ENCODE assay signal across 14 cellular contexts in the genomic region with DNA sequence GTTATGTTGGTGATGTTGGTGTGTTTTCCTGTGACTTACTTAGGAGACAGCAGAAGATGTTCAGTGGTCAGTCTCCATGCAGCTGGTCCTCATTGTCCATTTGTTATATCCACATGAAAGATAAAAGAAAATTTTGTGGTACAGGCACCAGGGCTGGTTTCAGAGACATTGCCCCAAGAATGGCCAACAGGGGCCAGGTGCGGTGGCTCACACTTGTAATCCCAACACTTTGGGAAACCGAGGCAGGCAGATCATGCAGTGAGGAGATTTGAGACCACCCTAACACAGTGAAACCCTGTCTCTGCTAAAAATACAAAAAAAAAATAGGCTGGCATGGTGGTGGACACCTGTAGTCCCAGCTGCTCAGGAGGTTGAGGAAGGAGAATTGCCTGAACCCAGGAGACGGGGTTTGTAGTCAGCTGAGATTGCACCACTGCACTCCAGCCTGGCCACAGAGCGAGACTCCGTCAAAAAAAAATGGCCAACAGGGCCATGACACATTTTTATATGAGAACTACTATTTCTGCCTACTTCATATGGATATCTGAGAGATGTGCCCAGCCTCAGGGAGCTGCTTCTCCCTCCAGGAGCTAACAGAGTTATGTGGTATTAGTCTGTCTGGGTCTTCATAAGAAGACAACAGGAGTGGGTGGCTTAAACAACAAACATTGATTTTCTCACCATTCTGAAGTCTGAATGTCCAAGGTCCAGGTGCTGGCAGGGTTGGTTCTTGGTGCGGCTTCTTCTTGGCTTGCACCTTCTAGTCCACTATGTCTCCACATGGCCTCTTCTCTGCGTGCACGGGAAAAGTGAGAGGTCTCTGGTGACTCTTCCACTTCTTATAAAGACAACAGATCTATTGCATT.
"Had no signal": no experiment of that assay in that cellular context is flagged by ENCODE, and none has a peak within 500 bp of the region (broad histone marks: within the 10 kb centered on the region; RNA-seq: fewer than 3 reads in every experiment).

No MANE protein-coding gene starts in this region.

- H3K9me3 ChIP-seq: adrenal gland, esophagus muscularis mucosa, left ventricle myocardium inferior, pancreas, tibial artery, uterus had no signal

- H3K4me3 Mint-ChIP-seq: activated CD8-positive, alpha-beta T cell treated with anti-CD3 and anti-CD28 coated beads, Interleukin-2, amount 10 ng/mL, durations not matched to agents 7 days and 5 days; activated naive CD4-positive, alpha-beta T cell treated with anti-CD3 and anti-CD28 coated beads, Interleukin-2, amount 50 U/mL, for 24 hours; nephron progenitor cell; T-helper 17 cell had no signal

- H3K27ac ChIP-seq: adrenal gland, esophagus muscularis mucosa, left ventricle myocardium inferior, pancreas, tibial artery, uterus, WERI-Rb-1 had no signal

- H3K4me3 ChIP-seq: adrenal gland, esophagus muscularis mucosa, left ventricle myocardium inferior, pancreas, tibial artery, uterus had no signal

- H3K4me1 ChIP-seq: adrenal gland, esophagus muscularis mucosa, left ventricle myocardium inferior, pancreas, tibial artery, uterus had no signal

- H3K27ac Mint-ChIP-seq: activated CD8-positive, alpha-beta T cell treated with anti-CD3 and anti-CD28 coated beads, Interleukin-2, amount 10 ng/mL, durations not matched to agents 7 days and 5 days; activated naive CD4-positive, alpha-beta T cell treated with anti-CD3 and anti-CD28 coated beads, Interleukin-2, amount 50 U/mL, for 24 hours; nephron progenitor cell had no signal

- H3K36me3 Mint-ChIP-seq: activated naive CD4-positive, alpha-beta T cell treated with anti-CD3 and anti-CD28 coated beads, Interleukin-2, amount 50 U/mL, for 24 hours had no signal

- H3K4me1 Mint-ChIP-seq: nephron progenitor cell had no signal

- H3K9me3 Mint-ChIP-seq: activated naive CD4-positive, alpha-beta T cell treated with anti-CD3 and anti-CD28 coated beads, Interleukin-2, amount 50 U/mL, for 24 hours had no signal

- H3K27me3 ChIP-seq: tibial artery, uterus had no signal

- DNase-seq: hippocampal formation; left ventricle myocardium inferior; mesenchymal stem cell; nephron progenitor cell; stimulated activated naive CD4-positive, alpha-beta T cell; tibial artery; uterus had no signal

- H3K36me3 ChIP-seq: adrenal gland, esophagus muscularis mucosa, left ventricle myocardium inferior, pancreas, tibial artery, uterus, WERI-Rb-1 had no signal
